Comparison of ENCODE assay signal across 20 cellular contexts in the genomic region with DNA sequence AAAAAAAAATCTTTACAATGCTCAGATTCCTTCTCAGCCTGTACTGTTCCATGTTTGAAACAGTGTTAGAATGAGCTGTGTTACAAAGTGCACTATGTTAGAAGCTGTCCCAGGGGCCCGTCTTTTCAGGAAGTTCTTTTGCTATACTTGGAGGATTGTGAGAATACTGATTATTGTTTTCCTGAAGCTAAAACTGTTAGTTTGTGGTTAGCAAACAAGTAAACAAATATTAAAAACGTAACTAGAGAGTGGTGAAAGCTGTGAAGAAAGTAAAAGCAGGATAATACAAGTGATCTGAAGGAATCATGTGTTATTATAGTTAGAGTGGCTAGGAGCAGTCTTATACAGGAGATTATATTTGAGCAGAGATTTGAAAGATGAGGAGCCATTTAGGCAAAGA. TPM values are rescaled to one million over a fixed set of nuclear protein-coding genes. Genes with fewer than 3 reads are reported as not detected.
DNase-seq lines count a peak whose midpoint lies in the region; ATAC-seq and TF ChIP-seq lines count a peak whose summit lies in the region.
"Had no signal": no experiment of that assay in that cellular context is flagged by ENCODE, and none has a peak within 500 bp of the region (broad histone marks: within the 10 kb centered on the region; RNA-seq: fewer than 3 reads in every experiment).

No MANE protein-coding gene starts in this region.

- TF ChIP-seq POLR2A in IMR-90 (IDR thresholded peaks at IDR 0.05; ENCODE audit: low read depth, low read length) = no peak

- no peak overlapping the region for H3K56ac ChIP-seq in IMR-90 (ENCODE audit: extremely low read depth, insufficient read depth, low read length)

- no peak overlapping the region for H4K8ac ChIP-seq in IMR-90 (ENCODE audit: low read depth in 2 of 2, low read length in 2 of 2)

- peaks cover 45% of the 10 kb centered on the region for H3K4me1 ChIP-seq in left ventricle myocardium inferior
- H3K4me1 ChIP-seq in IMR-90 (ENCODE audit: control insufficient read depth, insufficient read depth, low read length) = peaks cover 10% of the 10 kb centered on the region
- H3K4me1 ChIP-seq in upper lobe of right lung = peaks cover 13% of the 10 kb centered on the region

- no peak overlapping the region for H2AK9ac ChIP-seq in IMR-90 (replicated peaks; ENCODE audit: low read depth, low read length, poor library complexity)

- WGBS in IMR-90 (ENCODE audit: extremely low coverage in 2 of 2, insufficient read length in 1 of 2), 2 experiments = 75% methylated on average over 1 of the region's 2 CpGs; no CpG with 5 or more reads in 1 of the 2 experiments

- H2BK20ac ChIP-seq in IMR-90 (ENCODE audit: low read depth, low read length) = no peak overlapping the region

- no TSS peak for BruUV-seq in IMR-90 (replicated peaks; lab: Mats Ljungman, UMichigan)

- no peaks in the 10 kb centered on the region for H3K9me3 ChIP-seq in left ventricle myocardium inferior (replicated peaks)
- H3K9me3 ChIP-seq in IMR-90 (ENCODE audit: control insufficient read depth, insufficient read depth, low read length) = no peaks in the 10 kb centered on the region
- no peaks in the 10 kb centered on the region for H3K9me3 ChIP-seq in upper lobe of right lung
- H3K9me3 ChIP-seq: lower lobe of right lung had no signal

- H3K9ac ChIP-seq in IMR-90 (ENCODE audit: low read depth, low read length) = no peak overlapping the region
- H3K9ac ChIP-seq: KMS-11 had no signal

- H2AK5ac ChIP-seq in IMR-90 (ENCODE audit: low read depth, low read length) = no peak overlapping the region

- no peak overlapping the region for H3K4ac ChIP-seq in IMR-90 (ENCODE audit: low read depth, low read length)

- H3K27me3 ChIP-seq in left ventricle myocardium inferior (ENCODE audit: low read depth) (no peaks in the 10 kb centered on the region), IMR-90 (ENCODE audit: control insufficient read depth, insufficient read depth, low read length) (no peaks in the 10 kb centered on the region), upper lobe of right lung (no peaks in the 10 kb centered on the region)

- H4K20me1 ChIP-seq in IMR-90 (ENCODE audit: insufficient read depth, low read length) = peaks cover 26% of the 10 kb centered on the region

- POLR2A ChIA-PET in IMR-90 (lab: Charles Lee; ENCODE audit: unreplicated experiment) = no interaction called here

- TF ChIP-seq RAD21 in IMR-90 (IDR thresholded peaks at IDR 0.05; ENCODE audit: low read length) = no peak

- H3K27ac ChIP-seq in left ventricle myocardium inferior (replicated peaks) (peak overlapping the region; percentile 39), IMR-90 (ENCODE audit: insufficient read depth, low read length) (no peak overlapping the region), upper lobe of right lung (peak overlapping the region; percentile 49)
- H3K27ac ChIP-seq: KMS-11, lower lobe of right lung had no signal

- intact Hi-C loops in left ventricle myocardium inferior (cut with micrococcal nuclease) (no loop called here), Right ventricle myocardium inferior (cut with DNase I) (no loop called here), IMR-90 (cut with micrococcal nuclease) (no loop called here), upper lobe of right lung (cut with DNase I) (no loop called here)

- H4K5ac ChIP-seq in IMR-90 (ENCODE audit: low read depth, low read length) = no peak overlapping the region

- dilution Hi-C loops in IMR-90 (cut with HindIII; ENCODE audit: low sequenced_read_pairs, unreplicated experiment) = no loop called here

- no peak overlapping the region for H2AFZ ChIP-seq in IMR-90 (replicated peaks; ENCODE audit: low read length, poor library complexity)

- H3K9me1 ChIP-seq in IMR-90 (ENCODE audit: insufficient read depth, low read length) = peaks cover 8% of the 10 kb centered on the region

- H3K4me3 ChIP-seq in left ventricle myocardium inferior (no peak overlapping the region), IMR-90 (ENCODE audit: insufficient read depth, low read depth, low read length) (no peak overlapping the region), upper lobe of right lung (no peak overlapping the region)
- H3K4me3 ChIP-seq: lower lobe of right lung had no signal

- no peak overlapping the region for H3K4me2 ChIP-seq in IMR-90 (ENCODE audit: low read depth, low read length)
- H3K4me2 ChIP-seq: KMS-11 had no signal

- no peak overlapping the region for H2BK5ac ChIP-seq in IMR-90 (ENCODE audit: low read depth, low read length, poor library complexity, severe bottlenecking)

- TF ChIP-seq CTCF in left ventricle myocardium inferior (IDR thresholded peaks at IDR 0.05; ENCODE audit: borderline replicate concordance) = no peak
- TF ChIP-seq CTCF in IMR-90 (conservative IDR thresholded peaks at IDR 0.05; ENCODE audit: low read depth, low read length) = no peak
- no peak for TF ChIP-seq CTCF in upper lobe of right lung (IDR thresholded peaks at IDR 0.05)

- in situ Hi-C loops in IMR-90 (cut with MboI; ENCODE audit: low sequenced_read_pairs) = no loop called here

- H3K36me3 ChIP-seq in left ventricle myocardium inferior (peaks cover 5% of the 10 kb centered on the region), IMR-90 (ENCODE audit: control insufficient read depth, insufficient read depth, low read length) (peaks cover 11% of the 10 kb centered on the region), upper lobe of right lung (peaks cover 3% of the 10 kb centered on the region)

- no peak overlapping the region for H3K23ac ChIP-seq in IMR-90 (ENCODE audit: low read depth, low read length)

- H3K14ac ChIP-seq in IMR-90 (replicated peaks; ENCODE audit: low read depth, low read length) = no peak overlapping the region

- no peak overlapping the region for H3K18ac ChIP-seq in IMR-90 (ENCODE audit: low read depth, low read length)

- H4K91ac ChIP-seq in IMR-90 (ENCODE audit: insufficient read depth, low read depth, low read length) = no peak overlapping the region

- DNase-seq in left ventricle myocardium inferior = no peak
- no peak for DNase-seq in Right ventricle myocardium inferior (ENCODE audit: missing footprints)
- no peak for DNase-seq in IMR-90
- peak; percentile 16 for DNase-seq in fibroblast of peridontal ligament (ENCODE audit: extremely low read depth)
- no peak for DNase-seq in upper lobe of right lung
- no peak for DNase-seq in SHP77 (lab: John Stamatoyannopoulos, UW)
- DNase-seq in stimulated activated CD4-positive, alpha-beta T cell treated with anti-CD3 and anti-CD28 coated beads, Interleukin-4, amount 100 ng/mL, for 4 hours = no peak
- no peak for DNase-seq in NCI-H1092 treated with DMSO at 0.1 percent for 48 hours (lab: John Stamatoyannopoulos, UW)
- DNase-seq: activated CD4-positive, alpha-beta T cell treated with anti-CD3 and anti-CD28 coated beads, Interleukin-2, amount 10 ng/mL, durations not matched to agents 24 days and 14 days; activated CD8-positive, alpha-beta memory T cell treated with anti-CD3 and anti-CD28 coated beads, Interleukin-2, amount 50 U/mL, for 48 hours; dermis blood vessel endothelial cell; DMS53; immature natural killer cell; lower lobe of right lung; naive B cell; NCI-H1105; NCI-H2171; NCI-H774; small intestine had no signal

- H3K79me1 ChIP-seq in IMR-90 (ENCODE audit: low read depth in 1 of 2, low read length in 2 of 2) = peaks cover 10 to 59% of the 10 kb centered on the region in 2 experiments

- CTCF ChIA-PET in IMR-90 (lab: Yijun Ruan, JAX) = no interaction called here

- no peak overlapping the region for H2BK15ac ChIP-seq in IMR-90 (ENCODE audit: low read depth, low read length)

- no peak overlapping the region for H2BK120ac ChIP-seq in IMR-90 (ENCODE audit: low read depth, low read length)

- ATAC-seq in Right ventricle myocardium inferior = no peak
- ATAC-seq in IMR-90 (ENCODE audit: low read depth) = peak; percentile 21
- ATAC-seq in upper lobe of right lung = no peak
- ATAC-seq: lower lobe of right lung had no signal

TF ChIP-seq in IMR-90, 13 proteins besides CTCF, POLR2A, EP300 and RAD21 (continues in another document):
- TF ChIP-seq MAFK (IDR thresholded peaks at IDR 0.05; ENCODE audit: low read depth, low read length) (no peak), MAZ (IDR thresholded peaks at IDR 0.05; ENCODE audit: borderline replicate concordance, low read depth, low read length) (no peak), MXI1 (IDR thresholded peaks at IDR 0.05; ENCODE audit: borderline replicate concordance, low read depth, low read length) (no peak), RFX5 (IDR thresholded peaks at IDR 0.05; ENCODE audit: low read depth, low read length) (no peak), NFE2L2 (IDR thresholded peaks at IDR 0.05; ENCODE audit: low read depth, low read length) (no peak), FOS (IDR thresholded peaks at IDR 0.05; ENCODE audit: low read depth, low read length) (no peak), RCOR1 (IDR thresholded peaks at IDR 0.05; ENCODE audit: insufficient replicate concordance, low read length) (no peak), CEBPB (IDR thresholded peaks at IDR 0.05; ENCODE audit: low read depth, low read length) (no peak), BHLHE40 (IDR thresholded peaks at IDR 0.05; ENCODE audit: low read depth, low read length) (no peak), USF2 (IDR thresholded peaks at IDR 0.05; ENCODE audit: low read depth, low read length) (no peak), SMC3 (IDR thresholded peaks at IDR 0.05; ENCODE audit: low read depth, low read length) (no peak)
- TF ChIP-seq, protein P1, sequence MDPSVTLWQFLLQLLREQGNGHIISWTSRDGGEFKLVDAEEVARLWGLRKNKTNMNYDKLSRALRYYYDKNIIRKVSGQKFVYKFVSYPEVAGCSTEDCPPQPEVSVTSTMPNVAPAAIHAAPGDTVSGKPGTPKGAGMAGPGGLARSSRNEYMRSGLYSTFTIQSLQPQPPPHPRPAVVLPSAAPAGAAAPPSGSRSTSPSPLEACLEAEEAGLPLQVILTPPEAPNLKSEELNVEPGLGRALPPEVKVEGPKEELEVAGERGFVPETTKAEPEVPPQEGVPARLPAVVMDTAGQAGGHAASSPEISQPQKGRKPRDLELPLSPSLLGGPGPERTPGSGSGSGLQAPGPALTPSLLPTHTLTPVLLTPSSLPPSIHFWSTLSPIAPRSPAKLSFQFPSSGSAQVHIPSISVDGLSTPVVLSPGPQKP (IDR thresholded peaks at IDR 0.05; ENCODE audit: borderline replicate concordance, low read depth, low read length) = no peak

RNA-seq across cellular contexts. Expression of gene CAMSAP2, which starts 35.6 kb away (rescaled TPM):
- total RNA-seq in left ventricle myocardium inferior (34.1 TPM), Right ventricle myocardium inferior (37.4 TPM), IMR-90 (2012; rRNA removed) (29.4 and 43.0 TPM in 2 replicates), upper lobe of right lung (34.8 TPM)
- 6.9 and 8.3 TPM in 2 replicates for polyA plus RNA-seq in IMR-90 (2012; rRNA removed)
- 0.97 and 1.1 TPM in 2 replicates for polyA plus RNA-seq in IMR-90 (2012; cell fraction: cytosol; rRNA removed)
- polyA plus RNA-seq in IMR-90 (2012; cell fraction: nucleus; rRNA removed; ENCODE audit: low replicate concordance) = 0.85 and 10.6 TPM in 2 replicates
